In genomic region chr10:11178606-11179221, GRCh38 we compare ENCODE assay signal across 8 cellular contexts.
A peak's percentile ranks its signal among the peaks of the same experiment; 100 is the strongest.
DNase-seq lines count a peak whose midpoint lies in the region; ATAC-seq, FAIRE-seq and TF ChIP-seq lines count a peak whose summit lies in the region.

No MANE protein-coding gene starts in this region.

- peak; percentile 77 for ATAC-seq in HG03139 (IDR thresholded peaks at IDR 0.05; ENCODE audit: unreplicated experiment)
- ATAC-seq in T-helper 17 cell, result peak; percentile 87
- ATAC-seq in foreskin keratinocyte, result no peak

- TF ChIP-seq CTCF in astrocyte (IDR thresholded peaks at IDR 0.05; ENCODE audit: insufficient read depth, low read depth, low read length), result no peak
- no peak for TF ChIP-seq CTCF in foreskin keratinocyte (conservative IDR thresholded peaks at IDR 0.05)

- H2BK120ac ChIP-seq in mesendoderm (ENCODE audit: low read depth, low read length), result no peak overlapping the region

- H4K20me1 ChIP-seq in astrocyte (ENCODE audit: insufficient read depth, low read length), result no peaks in the 10 kb centered on the region

- H3K36me3 Mint-ChIP-seq in T-helper 17 cell (ENCODE audit: low read depth), result peaks cover 22% of the 10 kb centered on the region
- peaks cover 4% of the 10 kb centered on the region for H3K36me3 Mint-ChIP-seq in astrocyte (ENCODE audit: low read depth, unreplicated experiment)

- H3K36me3 ChIP-seq in astrocyte (ENCODE audit: insufficient read depth, low read length), result no peaks in the 10 kb centered on the region
- no peaks in the 10 kb centered on the region for H3K36me3 ChIP-seq in mesendoderm (ENCODE audit: control insufficient read depth, insufficient read depth, low read length)
- H3K36me3 ChIP-seq in stomach smooth muscle (ENCODE audit: control insufficient read depth in 2 of 2, insufficient read depth in 2 of 2, low read length in 2 of 2), result peaks cover 4 to 17% of the 10 kb centered on the region in 2 donors

- H3K4me1 ChIP-seq in astrocyte (ENCODE audit: insufficient read depth, low read length) (peaks cover 8% of the 10 kb centered on the region), mesendoderm (ENCODE audit: control insufficient read depth, low read depth, low read length) (no peaks in the 10 kb centered on the region), stomach smooth muscle (ENCODE audit: control insufficient read depth, insufficient read depth, low read length) (peaks cover 28% of the 10 kb centered on the region), foreskin keratinocyte (peaks cover 4% of the 10 kb centered on the region)

- no CpG with 5 or more reads among the region's 10 CpGs for WGBS in mesendoderm (ENCODE audit: extremely low coverage, insufficient coverage, low lambda C conversion rate)

- no peak overlapping the region for H4K5ac ChIP-seq in mesendoderm (ENCODE audit: low read length)

- H2BK5ac ChIP-seq in mesendoderm (ENCODE audit: low read length), result no peak overlapping the region

- H2BK15ac ChIP-seq in mesendoderm (replicated peaks; ENCODE audit: low read depth), result no peak overlapping the region

- FAIRE-seq in astrocyte (lab: Jason Lieb, UNC), result no peak

- H3K27me3 Mint-ChIP-seq in T-helper 17 cell, result no peaks in the 10 kb centered on the region
- H3K27me3 Mint-ChIP-seq in astrocyte (ENCODE audit: low read depth, unreplicated experiment), result no peaks in the 10 kb centered on the region

- TF ChIP-seq POLR2A in GM19193 (IDR thresholded peaks at IDR 0.05; ENCODE audit: extremely low read depth, insufficient read depth, insufficient read length), result peak; percentile 45

- H3K4me1 Mint-ChIP-seq in T-helper 17 cell, result peaks cover 91% of the 10 kb centered on the region
- H3K4me1 Mint-ChIP-seq in astrocyte (ENCODE audit: low read depth, unreplicated experiment), result peaks cover 38% of the 10 kb centered on the region

- no peak overlapping the region for H4K8ac ChIP-seq in mesendoderm (ENCODE audit: low read depth, low read length)

- no peak overlapping the region for H3K4ac ChIP-seq in mesendoderm (ENCODE audit: low read depth, low read length)

- H3K79me2 ChIP-seq in astrocyte (ENCODE audit: insufficient read depth, low read length), result no peaks in the 10 kb centered on the region
- no peaks in the 10 kb centered on the region for H3K79me2 ChIP-seq in mesendoderm (ENCODE audit: control insufficient read depth, insufficient read depth, low read length)

- H3K4me3 Mint-ChIP-seq in T-helper 17 cell (no peak overlapping the region), astrocyte (ENCODE audit: unreplicated experiment) (no peak overlapping the region)

- H3K27me3 ChIP-seq in astrocyte (ENCODE audit: insufficient read depth, low read length) (no peaks in the 10 kb centered on the region), mesendoderm (ENCODE audit: insufficient read depth, low read length, poor library complexity) (no peaks in the 10 kb centered on the region), stomach smooth muscle (ENCODE audit: control insufficient read depth in 1 of 2, insufficient read depth in 2 of 2, low read length in 2 of 2) (no peaks in the 10 kb centered on the region), foreskin keratinocyte (no peaks in the 10 kb centered on the region)

- peak; percentile 69 to 82 (median 69) for DNase-seq in T-helper 17 cell
- peak; percentile 88 for DNase-seq in astrocyte (ENCODE audit: low read depth)
- DNase-seq in mesendoderm, result peak; percentile 77
- no peak for DNase-seq in foreskin keratinocyte
- no peak for DNase-seq in NCI-H510A (lab: John Stamatoyannopoulos, UW)

- no peak overlapping the region for H3K18ac ChIP-seq in mesendoderm (ENCODE audit: low read length)

- H3K56ac ChIP-seq in mesendoderm (ENCODE audit: low read length), result no peak overlapping the region

- H3K9me3 ChIP-seq in T-helper 17 cell (ENCODE audit: control insufficient read depth, low read length, poor library complexity, severe bottlenecking) (no peaks in the 10 kb centered on the region), astrocyte (ENCODE audit: insufficient read depth, low read depth, low read length) (no peaks in the 10 kb centered on the region), stomach smooth muscle (ENCODE audit: control insufficient read depth in 2 of 2, low read length in 2 of 2) (no peaks in the 10 kb centered on the region)

- H3K4me3 ChIP-seq in astrocyte (ENCODE audit: insufficient read depth, low read depth, low read length) (no peak overlapping the region), mesendoderm (ENCODE audit: low read length) (no peak overlapping the region), stomach smooth muscle (ENCODE audit: low read length in 2 of 2) (no peak overlapping the region)

- no peak overlapping the region for H3K23ac ChIP-seq in mesendoderm (ENCODE audit: low read length)

- H3K9ac ChIP-seq in astrocyte (ENCODE audit: low read length) (peak overlapping the region; percentile 14), mesendoderm (ENCODE audit: low read length) (no peak overlapping the region), stomach smooth muscle (ENCODE audit: low read length in 2 of 2) (no peak overlapping the region)

- H3K4me2 ChIP-seq in astrocyte (ENCODE audit: low read length) (peak overlapping the region; percentile 18), mesendoderm (ENCODE audit: low read length) (no peak overlapping the region)

- no peaks in the 10 kb centered on the region for H3K9me3 Mint-ChIP-seq in astrocyte (ENCODE audit: unreplicated experiment)

- no peak overlapping the region for H2AK5ac ChIP-seq in mesendoderm (ENCODE audit: low read length)

- H3K27ac ChIP-seq in astrocyte (ENCODE audit: low read depth, low read length), result peak overlapping the region; percentile 24
- no peak overlapping the region for H3K27ac ChIP-seq in mesendoderm (ENCODE audit: low read depth, low read length)
- H3K27ac ChIP-seq in stomach smooth muscle (ENCODE audit: low read length), result peak overlapping the region; percentile 37
- no peak overlapping the region for H3K27ac ChIP-seq in foreskin keratinocyte

- no peaks in the 10 kb centered on the region for H3K79me1 ChIP-seq in mesendoderm (ENCODE audit: low read length)

- H3K27ac Mint-ChIP-seq in T-helper 17 cell (no peak overlapping the region), astrocyte (ENCODE audit: unreplicated experiment) (peak overlapping the region; percentile 54)

- no peak overlapping the region for H2AFZ ChIP-seq in astrocyte (ENCODE audit: low read depth, low read length)

Comparison
In these comparisons a context has a peak if more than half of its experiments do, and no peak if none do; other contexts are left out.
1. DNase-seq: peak in T-helper 17 cell (3 of 3), astrocyte (single experiment) and mesendoderm (single experiment); none in foreskin keratinocyte (0 of 2) and NCI-H510A (single experiment).
2. H3K27ac ChIP-seq: peak in astrocyte (single experiment) and stomach smooth muscle (single experiment); none in mesendoderm (single experiment) and foreskin keratinocyte (single experiment).